Comparison of ENCODE assay signal across 9 cellular contexts in the genomic region with DNA sequence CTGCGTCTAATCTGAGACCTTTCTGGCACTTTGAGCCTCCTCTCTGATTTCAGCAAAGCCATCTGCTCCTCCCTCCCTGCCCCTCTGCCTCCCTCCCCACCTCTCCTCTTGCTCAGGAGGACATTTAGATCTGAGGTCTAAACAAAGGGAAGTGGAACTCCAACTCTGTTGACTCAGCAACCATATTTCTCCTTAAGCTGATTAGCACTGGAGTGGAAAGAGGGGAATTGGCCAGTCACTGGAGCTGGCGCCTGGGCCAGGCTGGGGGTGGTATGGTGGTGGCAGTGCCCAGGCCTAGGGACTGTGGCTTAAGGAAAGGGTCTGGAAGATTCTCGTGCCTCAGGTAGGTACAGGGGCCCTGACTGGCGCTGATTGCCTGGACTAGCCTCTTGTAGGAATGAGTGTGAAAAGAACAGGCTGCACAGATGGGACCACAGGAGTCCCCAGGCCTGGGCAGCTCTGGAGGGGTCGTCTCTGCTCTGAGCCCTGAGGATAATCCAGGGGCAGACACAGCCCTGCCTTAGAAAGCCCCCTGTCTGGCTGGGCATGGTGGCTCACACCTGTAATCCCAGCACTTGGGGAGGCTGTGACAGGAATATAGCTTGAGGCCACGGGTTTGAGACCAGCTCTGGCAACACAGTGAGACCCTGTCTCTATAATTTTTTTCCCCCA. TPM values are rescaled to one million over a fixed set of nuclear protein-coding genes. Genes with fewer than 3 reads are reported as not detected.
DNase-seq lines count a peak whose midpoint lies in the region; ATAC-seq and TF ChIP-seq lines count a peak whose summit lies in the region.
"Had no signal": no experiment of that assay in that cellular context is flagged by ENCODE, and none has a peak within 500 bp of the region (broad histone marks: within the 10 kb centered on the region; RNA-seq: fewer than 3 reads in every experiment).

No MANE protein-coding gene starts in this region.

- DNase-seq in right cardiac atrium = peak in 2 of 3 donors; percentile 55 to 72
- no peak for DNase-seq in right atrium auricular region (ENCODE audit: low spot score)
- peak; percentile 71 for DNase-seq in SK-N-DZ (ENCODE audit: low spot score)
- peak; percentile 33 to 43 for DNase-seq in hippocampal formation (lab: John Stamatoyannopoulos, UW)
- DNase-seq in aorta = no peak
- DNase-seq in cortex of kidney (lab: John Stamatoyannopoulos, UW) = no peak

- H3K9me3 ChIP-seq in right cardiac atrium (ENCODE audit: control insufficient read depth, low read length) (no peaks in the 10 kb centered on the region), right atrium auricular region (no peaks in the 10 kb centered on the region), aorta (ENCODE audit: control insufficient read depth, low read length) (no peaks in the 10 kb centered on the region)

- H3K27ac ChIP-seq in right cardiac atrium (ENCODE audit: low read length) (no peak overlapping the region), right atrium auricular region (no peak overlapping the region), aorta (ENCODE audit: low read depth in 1 of 2, low read length in 2 of 2) (no peak overlapping the region)

- H3K36me3 ChIP-seq in right atrium auricular region (peaks cover 16% of the 10 kb centered on the region), aorta (ENCODE audit: control insufficient read depth in 1 of 2, insufficient read depth in 2 of 2, low read length in 1 of 2) (peaks cover 0 to 3% of the 10 kb centered on the region in 2 donors)

- H3K4me3 ChIP-seq in right cardiac atrium (ENCODE audit: low read length) = no peak overlapping the region
- no peak overlapping the region for H3K4me3 ChIP-seq in right atrium auricular region
- H3K4me3 ChIP-seq in aorta (ENCODE audit: low read length in 2 of 2) = no peak overlapping the region

- H3K27me3 ChIP-seq in right cardiac atrium (ENCODE audit: control insufficient read depth, insufficient read depth) (no peaks in the 10 kb centered on the region), right atrium auricular region (no peaks in the 10 kb centered on the region), aorta (ENCODE audit: control insufficient read depth in 1 of 2, insufficient read depth in 2 of 2, low read length in 1 of 2) (no peaks in the 10 kb centered on the region)

- peak in 1 of 2 donors; percentile 10 for ATAC-seq in right cardiac atrium
- no peak for ATAC-seq in aorta (ENCODE audit: low FRiP score)
- no peak for ATAC-seq in GM18909 (IDR thresholded peaks at IDR 0.05; ENCODE audit: poor library complexity, unreplicated experiment)
- ATAC-seq in HG02840 (IDR thresholded peaks at IDR 0.05; ENCODE audit: low FRiP score, unreplicated experiment) = no peak

- no peaks in the 10 kb centered on the region for H3K4me1 ChIP-seq in right cardiac atrium (ENCODE audit: control insufficient read depth, insufficient read depth, low read length)
- peaks cover 0 to 37% of the 10 kb centered on the region in 2 donors for H3K4me1 ChIP-seq in right atrium auricular region
- no peaks in the 10 kb centered on the region for H3K4me1 ChIP-seq in aorta (ENCODE audit: control insufficient read depth in 1 of 2, insufficient read depth in 2 of 2, low read length in 2 of 2)

- intact Hi-C loops in right cardiac atrium (cut with DNase I) = no loop called here
- intact Hi-C loops in aorta (cut with DNase I) = no loop called here

- 68% methylated on average over 6 of the region's 6 CpGs for WGBS in right cardiac atrium
- WGBS in aorta, 2 donors = 64 to 67% methylated on average over 6 of the region's 6 CpGs

- no peak for TF ChIP-seq CTCF in right atrium auricular region (IDR thresholded peaks at IDR 0.05)

RNA-seq across cellular contexts. Expression of a gene that starts 11.9 kb away (rescaled TPM):
- total RNA-seq in right cardiac atrium (1 to 10 TPM in 3 of 4 donors, under 1 TPM in 1; 0.93 to 6.3 (median 2.2) TPM), right atrium auricular region (under 1 TPM; 0.30 to 0.98 TPM), aorta (1 to 10 TPM; 2.7 to 2.9 TPM)
- polyA plus RNA-seq in right cardiac atrium (2.0 TPM), aorta (under 1 TPM in 1 of 2 donors, not detected in 1; 0.38 TPM)
- polyA plus RNA-seq in SK-N-DZ (2014; cell fraction: cytosol; rRNA removed) = 0.61 and 3.2 TPM in 2 replicates
- 1.4 and 3.3 TPM in 2 replicates for polyA plus RNA-seq in SK-N-DZ (2014; cell fraction: nucleus; rRNA removed)

RNA-seq across cellular contexts. Expression of a gene that starts 37.4 kb away (rescaled TPM):
- total RNA-seq in right cardiac atrium = 10 to 100 TPM; 36.3 to 47.1 (median 44.1) TPM
- 36.0 TPM for polyA plus RNA-seq in right cardiac atrium
- 10 to 100 TPM; 29.8 to 34.3 TPM for total RNA-seq in right atrium auricular region
- 50.6 and 54.6 TPM in 2 replicates for polyA plus RNA-seq in SK-N-DZ (2014; cell fraction: cytosol; rRNA removed)
- 27.8 and 36.4 TPM in 2 replicates for polyA plus RNA-seq in SK-N-DZ (2014; cell fraction: nucleus; rRNA removed)
- 10 to 100 TPM; 41.0 to 50.2 TPM for total RNA-seq in aorta
- polyA plus RNA-seq in aorta = 10 to 100 TPM; 17.2 to 43.5 TPM

RNA-seq across cellular contexts. Expression of a gene that starts 53.2 kb away (rescaled TPM):
- total RNA-seq in right cardiac atrium (100 to 1,000 TPM; 148 to 171 (median 162) TPM), right atrium auricular region (100 to 1,000 TPM; 110 to 137 TPM), aorta (100 to 1,000 TPM; 106 to 135 TPM)
- polyA plus RNA-seq in right cardiac atrium (124 TPM), aorta (100 to 1,000 TPM in 1 of 2 donors, 10 to 100 TPM in 1; 94.9 to 126 TPM)
- 375 and 505 TPM in 2 replicates for polyA plus RNA-seq in SK-N-DZ (2014; cell fraction: cytosol; rRNA removed)
- polyA plus RNA-seq in SK-N-DZ (2014; cell fraction: nucleus; rRNA removed) = 394 and 426 TPM in 2 replicates

RNA-seq across cellular contexts. Expression of a gene that starts 54.2 kb away (rescaled TPM):
- total RNA-seq in right cardiac atrium = under 1 TPM; 0.03 to 0.06 (median 0.06) TPM
- 0.07 TPM for polyA plus RNA-seq in right cardiac atrium
- not detected for total RNA-seq in right atrium auricular region
- 0.45 and 1.3 TPM in 2 replicates for polyA plus RNA-seq in SK-N-DZ (2014; cell fraction: cytosol; rRNA removed)
- polyA plus RNA-seq in SK-N-DZ (2014; cell fraction: nucleus; rRNA removed) = 9.1 and 10.2 TPM in 2 replicates
- total RNA-seq in aorta = under 1 TPM in 1 of 2 donors, not detected in 1; 0.51 TPM
- polyA plus RNA-seq in aorta = not detected
- total RNA-seq: liver had no signal

RNA-seq across cellular contexts. Expression of a gene that starts 56.0 kb away (rescaled TPM):
- 1 to 10 TPM; 1.3 to 4.2 (median 1.5) TPM for total RNA-seq in right cardiac atrium
- 1.1 TPM for polyA plus RNA-seq in right cardiac atrium
- total RNA-seq in right atrium auricular region = 1 to 10 TPM in 1 of 2 donors, under 1 TPM in 1; 0.43 to 1.7 TPM
- polyA plus RNA-seq in SK-N-DZ (2014; cell fraction: cytosol; rRNA removed) = 11.7 and 16.8 TPM in 2 replicates
- 42.6 and 46.0 TPM in 2 replicates for polyA plus RNA-seq in SK-N-DZ (2014; cell fraction: nucleus; rRNA removed)
- total RNA-seq in aorta = 1 to 10 TPM; 1.2 to 3.5 TPM
- under 1 TPM; 0.50 to 0.56 TPM for polyA plus RNA-seq in aorta

Comparison
In these comparisons a context has a peak if more than half of its experiments do, and no peak if none do; other contexts are left out.
1. DNase-seq: peak in right cardiac atrium (2 of 3), SK-N-DZ (single experiment) and hippocampal formation (2 of 2); none in right atrium auricular region (single experiment), aorta (0 of 2) and cortex of kidney (single experiment).